In the genomic region with DNA sequence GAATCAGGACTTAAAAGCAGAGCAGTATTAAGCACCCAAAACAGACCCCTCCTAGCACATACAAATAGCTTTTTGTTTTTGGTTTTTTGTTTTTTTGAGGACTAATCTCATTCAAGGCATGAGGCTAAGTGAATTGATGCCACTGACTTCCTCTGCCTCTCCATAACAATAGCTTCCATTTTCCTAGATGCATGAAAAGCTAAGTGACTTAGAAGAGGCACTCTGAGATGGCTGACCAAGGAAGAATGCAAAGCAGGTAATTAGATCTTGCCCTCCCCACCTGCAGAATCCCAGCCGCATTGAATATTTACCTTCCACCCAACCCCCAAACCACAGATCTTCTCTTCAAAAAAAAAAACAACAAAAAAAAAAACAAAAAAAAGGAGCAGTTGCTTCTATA, we compare ENCODE assay signal across 26 cellular contexts. TPM values are rescaled to one million over a fixed set of nuclear protein-coding genes. Genes with fewer than 3 reads are reported as not detected.
"Had no signal": no experiment of that assay in that cellular context is flagged by ENCODE, and none has a peak within 500 bp of the region (broad histone marks: within the 10 kb centered on the region; RNA-seq: fewer than 3 reads in every experiment).

No MANE protein-coding gene starts in this region.

- H3K4me3 Mint-ChIP-seq: activated CD4-positive, alpha-beta T cell treated with anti-CD3 and anti-CD28 coated beads, Interleukin-2, amount 10 ng/mL, durations not matched to agents 7 days and 5 days; activated CD8-positive, alpha-beta memory T cell treated with anti-CD3 and anti-CD28 coated beads, Interleukin-2, amount 10 ng/mL, durations not matched to agents 7 days and 5 days; activated CD8-positive, alpha-beta T cell treated with anti-CD3 and anti-CD28 coated beads for 36 hours; activated naive CD4-positive, alpha-beta T cell treated with anti-CD3 and anti-CD28 coated beads, Interleukin-2, amount 50 U/mL, for 24 hours; brain; dendritic cell treated with granulocyte-macrophage colony-stimulating factor and Interleukin-4, amounts not matched to agents 40 ng/mL and 50 ng/mL, for 4 days; natural killer cell treated with Interleukin-12 subunit alpha and Interleukin-12 subunit beta and Interleukin-15 and Interleukin-18, amount 100 ng/mL, for 72 hours; T-cell; T-helper 2 cell treated with Interferon-gamma antibody and Interleukin-4, amounts not matched to agents 5 μg/mL and 100 μg/mL, for 36 hours had no signal

- H3K9me3 ChIP-seq: left ventricle myocardium inferior, upper lobe of right lung had no signal

- H3K4me1 Mint-ChIP-seq: activated CD4-positive, alpha-beta T cell treated with anti-CD3 and anti-CD28 coated beads, Interleukin-2, amount 10 ng/mL, durations not matched to agents 7 days and 5 days; activated CD8-positive, alpha-beta memory T cell treated with anti-CD3 and anti-CD28 coated beads, Interleukin-2, amount 10 ng/mL, durations not matched to agents 7 days and 5 days; activated naive CD4-positive, alpha-beta T cell treated with anti-CD3 and anti-CD28 coated beads, Interleukin-2, amount 50 U/mL, for 24 hours; brain; T-cell had no signal

- DNase-seq: activated CD4-positive, alpha-beta T cell treated with anti-CD3 and anti-CD28 coated beads, Interleukin-2, amount 10 ng/mL, durations not matched to agents 7 days and 5 days; activated CD4-positive, CD25-positive, alpha-beta regulatory T cell treated with anti-CD3 and anti-CD28 coated beads, Interleukin-2, amount 50 U/mL, for 72 hours; activated CD8-positive, alpha-beta memory T cell treated with anti-CD3 and anti-CD28 coated beads, Interleukin-2, amount 10 ng/mL, durations not matched to agents 7 days and 5 days; activated CD8-positive, alpha-beta T cell treated with anti-CD3 and anti-CD28 coated beads for 36 hours; activated gamma-delta T cell treated with Interleukin-2 at 50 U/mL for 16 hours; activated T-cell treated with anti-CD3 and anti-CD28 coated beads for 4 hours; aorta; caudate nucleus; effector CD8-positive, alpha-beta T cell; glutamatergic neuron; left ventricle myocardium inferior; right cardiac atrium; stimulated activated CD4-positive, alpha-beta T cell treated with anti-CD3 and anti-CD28 coated beads, Interleukin-4, amount 100 ng/mL, for 4 hours; stimulated activated naive CD8-positive, alpha-beta T cell treated with anti-CD3 and anti-CD28 coated beads, Interleukin-15, Interleukin-2, amounts not matched to agents 100 U/mL and 50 U/mL, for 24 hours; T-cell; upper lobe of right lung had no signal

- H3K27me3 Mint-ChIP-seq: activated CD8-positive, alpha-beta memory T cell treated with anti-CD3 and anti-CD28 coated beads, Interleukin-2, amount 10 ng/mL, durations not matched to agents 7 days and 5 days had no signal

- H3K4me3 ChIP-seq: hepatocyte, left ventricle myocardium inferior, upper lobe of right lung had no signal

- H3K36me3 ChIP-seq: left ventricle myocardium inferior, upper lobe of right lung had no signal

- FAIRE-seq: endothelial cell of umbilical vein, frontal cortex had no signal

- H3K79me2 ChIP-seq: hepatocyte, parathyroid adenoma had no signal

- H3K36me3 Mint-ChIP-seq: activated CD8-positive, alpha-beta memory T cell treated with anti-CD3 and anti-CD28 coated beads, Interleukin-2, amount 10 ng/mL, durations not matched to agents 7 days and 5 days; activated naive CD4-positive, alpha-beta T cell treated with anti-CD3 and anti-CD28 coated beads, Interleukin-2, amount 50 U/mL, for 24 hours; brain; natural killer cell treated with Interleukin-12 subunit alpha and Interleukin-12 subunit beta and Interleukin-15 and Interleukin-18, amount 100 ng/mL, for 72 hours; T-cell had no signal

- H2AFZ ChIP-seq: hepatocyte, parathyroid adenoma had no signal

- H3K9ac ChIP-seq: parathyroid adenoma had no signal

- H3K27ac ChIP-seq: hepatocyte, left ventricle myocardium inferior, parathyroid adenoma, upper lobe of right lung, VCaP had no signal

- H3K27ac Mint-ChIP-seq: activated CD4-positive, alpha-beta T cell treated with anti-CD3 and anti-CD28 coated beads, Interleukin-2, amount 10 ng/mL, durations not matched to agents 7 days and 5 days; activated CD8-positive, alpha-beta memory T cell treated with anti-CD3 and anti-CD28 coated beads, Interleukin-2, amount 10 ng/mL, durations not matched to agents 7 days and 5 days; activated CD8-positive, alpha-beta T cell treated with anti-CD3 and anti-CD28 coated beads for 36 hours; activated naive CD4-positive, alpha-beta T cell treated with anti-CD3 and anti-CD28 coated beads, Interleukin-2, amount 50 U/mL, for 24 hours; brain; dendritic cell treated with granulocyte-macrophage colony-stimulating factor and Interleukin-4, amounts not matched to agents 40 ng/mL and 50 ng/mL, for 4 days; natural killer cell treated with Interleukin-12 subunit alpha and Interleukin-12 subunit beta and Interleukin-15 and Interleukin-18, amount 100 ng/mL, for 72 hours; T-cell; T-helper 2 cell treated with Interferon-gamma antibody and Interleukin-4, amounts not matched to agents 5 μg/mL and 100 μg/mL, for 36 hours had no signal

- H3K27me3 ChIP-seq: hepatocyte, upper lobe of right lung had no signal

- H3K9me3 Mint-ChIP-seq: activated CD4-positive, alpha-beta T cell treated with anti-CD3 and anti-CD28 coated beads, Interleukin-2, amount 10 ng/mL, durations not matched to agents 7 days and 5 days; activated CD8-positive, alpha-beta T cell treated with anti-CD3 and anti-CD28 coated beads for 36 hours; dendritic cell treated with granulocyte-macrophage colony-stimulating factor and Interleukin-4, amounts not matched to agents 40 ng/mL and 50 ng/mL, for 4 days; T-helper 2 cell treated with Interferon-gamma antibody and Interleukin-4, amounts not matched to agents 5 μg/mL and 100 μg/mL, for 36 hours had no signal

- H3K4me1 ChIP-seq: left ventricle myocardium inferior, parathyroid adenoma, upper lobe of right lung had no signal

- H3K4me2 ChIP-seq: hepatocyte had no signal

RNA-seq across cellular contexts. Expression of a gene that starts 7.4 kb away (rescaled TPM):
- total RNA-seq: activated CD4-positive, alpha-beta T cell treated with anti-CD3 and anti-CD28 coated beads, Interleukin-2, amount 10 ng/mL, durations not matched to agents 7 days and 5 days; activated CD8-positive, alpha-beta memory T cell treated with anti-CD3 and anti-CD28 coated beads, Interleukin-2, amount 10 ng/mL, durations not matched to agents 7 days and 5 days; activated CD8-positive, alpha-beta T cell treated with anti-CD3 and anti-CD28 coated beads for 36 hours; natural killer cell treated with Interleukin-12 subunit alpha and Interleukin-12 subunit beta and Interleukin-15 and Interleukin-18, amount 100 ng/mL, for 72 hours had no signal
